15 cellular contexts compared by ENCODE assay signal in genomic region chr3:46850468-46850780, GRCh38. TPM values are rescaled to one million over a fixed set of nuclear protein-coding genes. Genes with fewer than 3 reads are reported as not detected.
DNase-seq lines count a peak whose midpoint lies in the region; ATAC-seq and TF ChIP-seq lines count a peak whose summit lies in the region.
"Had no signal": no experiment of that assay in that cellular context is flagged by ENCODE, and none has a peak within 500 bp of the region (broad histone marks: within the 10 kb centered on the region; RNA-seq: fewer than 3 reads in every experiment).

No MANE protein-coding gene starts in this region.

- TF ChIP-seq CTCF in osteoblast (IDR thresholded peaks at IDR 0.05; ENCODE audit: extremely low read depth, low read depth, low read length) (no peak), transverse colon (IDR thresholded peaks at IDR 0.05) (no peak)

- H3K4me1 ChIP-seq in osteoblast (ENCODE audit: insufficient read depth, low read length): peaks cover 10% of the 10 kb centered on the region
- peaks cover 7 to 13% (median 9%) of the 10 kb centered on the region in 4 donors for H3K4me1 ChIP-seq in transverse colon
- H3K4me1 ChIP-seq: BE2C, HAP-1 had no signal

- no peaks in the 10 kb centered on the region for H3K27me3 Mint-ChIP-seq in activated naive CD8-positive, alpha-beta T cell treated with anti-CD3 and anti-CD28 coated beads, Interleukin-2, amount 50 U/mL, for 24 hours
- H3K27me3 Mint-ChIP-seq in activated naive CD8-positive, alpha-beta T cell treated with anti-CD3 and anti-CD28 coated beads for 36 hours: no peaks in the 10 kb centered on the region

- H3K79me2 ChIP-seq in osteoblast (ENCODE audit: insufficient read depth, low read length): no peaks in the 10 kb centered on the region

- TF ChIP-seq EP300 in transverse colon (IDR thresholded peaks at IDR 0.05; ENCODE audit: low read depth): no peak

- H3K4me3 Mint-ChIP-seq in activated naive CD8-positive, alpha-beta T cell treated with anti-CD3 and anti-CD28 coated beads, Interleukin-2, amount 50 U/mL, for 24 hours: no peak overlapping the region
- H3K4me3 Mint-ChIP-seq in activated naive CD8-positive, alpha-beta T cell treated with anti-CD3 and anti-CD28 coated beads for 36 hours: no peak overlapping the region
- H3K4me3 Mint-ChIP-seq: CD4-positive, alpha-beta memory T cell had no signal

- no peaks in the 10 kb centered on the region for H3K36me3 ChIP-seq in osteoblast (ENCODE audit: insufficient read depth, low read length)
- H3K36me3 ChIP-seq in transverse colon: no peaks in the 10 kb centered on the region
- H3K36me3 ChIP-seq: BE2C, HAP-1 had no signal

- H3K4me3 ChIP-seq in osteoblast (ENCODE audit: insufficient read depth, low read length) (no peak overlapping the region), transverse colon (no peak overlapping the region)
- H3K4me3 ChIP-seq: HAP-1 had no signal

- intact Hi-C loops in left ventricle myocardium superior (cut with micrococcal nuclease): no loop called here
- intact Hi-C loops in transverse colon (cut with DNase I; ENCODE audit: low total_unique reads): no loop called here

- H3K27me3 ChIP-seq in osteoblast (ENCODE audit: insufficient read depth, low read length) (peaks cover under 1% of the 10 kb centered on the region), transverse colon (no peaks in the 10 kb centered on the region)
- H3K27me3 ChIP-seq: BE2C had no signal

- H3K9me3 Mint-ChIP-seq in activated naive CD8-positive, alpha-beta T cell treated with anti-CD3 and anti-CD28 coated beads, Interleukin-2, amount 50 U/mL, for 24 hours: no peaks in the 10 kb centered on the region
- H3K9me3 Mint-ChIP-seq in activated naive CD8-positive, alpha-beta T cell treated with anti-CD3 and anti-CD28 coated beads for 36 hours: no peaks in the 10 kb centered on the region
- H3K9me3 Mint-ChIP-seq: CD4-positive, alpha-beta memory T cell had no signal

- no peaks in the 10 kb centered on the region for H4K20me1 ChIP-seq in osteoblast (ENCODE audit: insufficient read depth, low read length)

- H3K4me1 Mint-ChIP-seq in activated naive CD8-positive, alpha-beta T cell treated with anti-CD3 and anti-CD28 coated beads, Interleukin-2, amount 50 U/mL, for 24 hours: peaks cover 2% of the 10 kb centered on the region
- H3K4me1 Mint-ChIP-seq in activated naive CD8-positive, alpha-beta T cell treated with anti-CD3 and anti-CD28 coated beads for 36 hours: no peaks in the 10 kb centered on the region

- no peak overlapping the region for H2AFZ ChIP-seq in osteoblast (ENCODE audit: low read length)

- H3K4me2 ChIP-seq in osteoblast (ENCODE audit: insufficient read depth, low read length): no peak overlapping the region

- in situ Hi-C loops in ACHN (cut with HindIII; ENCODE audit: low pct_ligation_motif_present, low pct_unique_long_range_greater_than_20kb, low sequenced_read_pairs): no loop called here
- in situ Hi-C loops in transverse colon (cut with MboI; ENCODE audit: low pct_ligation_motif_present in 1 of 4, low pct_unique_long_range_greater_than_20kb in 1 of 4, low sequenced_read_pairs in 3 of 4): loop anchor here in 3 of 4 donors (25.0 kb wide), 3 partner anchors 138 to 512 kb away; partner anchors contain the start of genes PRSS50 (in 1 of the 3) and TMIE (in 1 of the 3)

- no peak overlapping the region for H3K27ac ChIP-seq in osteoblast (ENCODE audit: low read depth, low read length)
- no peak overlapping the region for H3K27ac ChIP-seq in transverse colon
- H3K27ac ChIP-seq: C4-2B had no signal

- no peak for TF ChIP-seq POLR2A in transverse colon (IDR thresholded peaks at IDR 0.05)

- no peaks in the 10 kb centered on the region for H3K36me3 Mint-ChIP-seq in activated naive CD8-positive, alpha-beta T cell treated with anti-CD3 and anti-CD28 coated beads, Interleukin-2, amount 50 U/mL, for 24 hours (ENCODE audit: low read depth)
- no peaks in the 10 kb centered on the region for H3K36me3 Mint-ChIP-seq in activated naive CD8-positive, alpha-beta T cell treated with anti-CD3 and anti-CD28 coated beads for 36 hours
- H3K36me3 Mint-ChIP-seq: CD4-positive, alpha-beta memory T cell had no signal

- H3K9me3 ChIP-seq in osteoblast (ENCODE audit: low read depth, low read length) (no peaks in the 10 kb centered on the region), transverse colon (no peaks in the 10 kb centered on the region)
- H3K9me3 ChIP-seq: BE2C, HAP-1 had no signal

- DNase-seq in activated naive CD8-positive, alpha-beta T cell treated with anti-CD3 and anti-CD28 coated beads, Interleukin-2, amount 50 U/mL, for 24 hours: peak; percentile 0
- DNase-seq in activated naive CD8-positive, alpha-beta T cell treated with anti-CD3 and anti-CD28 coated beads for 36 hours: no peak
- DNase-seq in left ventricle myocardium superior (peak; percentile 35), left lobe of liver (ENCODE audit: low spot score) (peak; percentile 23), osteoblast (ENCODE audit: insufficient read length, low spot score, missing footprints) (peak; percentile 52), ACHN (no peak), transverse colon (no peak)
- DNase-seq: BE2C; CD4-positive, alpha-beta memory T cell; DMS79 had no signal

- ATAC-seq in activated naive CD8-positive, alpha-beta T cell treated with anti-CD3 and anti-CD28 coated beads, Interleukin-2, amount 50 U/mL, for 24 hours: no peak
- no peak for ATAC-seq in left ventricle myocardium superior
- ATAC-seq in left lobe of liver: no peak
- ATAC-seq in GM21381 (IDR thresholded peaks at IDR 0.05; ENCODE audit: unreplicated experiment): no peak

- no peak overlapping the region for H3K27ac Mint-ChIP-seq in activated naive CD8-positive, alpha-beta T cell treated with anti-CD3 and anti-CD28 coated beads, Interleukin-2, amount 50 U/mL, for 24 hours
- H3K27ac Mint-ChIP-seq in activated naive CD8-positive, alpha-beta T cell treated with anti-CD3 and anti-CD28 coated beads for 36 hours: no peak overlapping the region

- WGBS in transverse colon (ENCODE audit: low coverage in 1 of 2), 2 donors: 82% methylated on average over 1 of the region's 1 CpG; no CpG with 5 or more reads in 1 of the 2 donors

RNA-seq across cellular contexts. Expression of gene MYL3, which starts 12.8 kb away (rescaled TPM):
- not detected for total RNA-seq in activated naive CD8-positive, alpha-beta T cell treated with anti-CD3 and anti-CD28 coated beads for 36 hours
- total RNA-seq in left ventricle myocardium superior (9,164 TPM), left lobe of liver (1.4 TPM), osteoblast (not detected in 2 replicates), transverse colon (10 to 100 TPM in 1 of 4 donors, 1 to 10 TPM in 1, under 1 TPM in 1, not detected in 1; 0.82 to 16.1 (median 1.4) TPM)
- total RNA-seq: CD4-positive, alpha-beta memory T cell; H1; HT-29 had no signal

RNA-seq across cellular contexts. Expression of gene PTH1R, which starts 27.1 kb away (rescaled TPM):
- total RNA-seq in activated naive CD8-positive, alpha-beta T cell treated with anti-CD3 and anti-CD28 coated beads for 36 hours: not detected
- total RNA-seq in left ventricle myocardium superior: 13.0 TPM
- 24.6 TPM for total RNA-seq in left lobe of liver
- 0.29 and 0.36 TPM in 2 replicates for total RNA-seq in osteoblast
- 1 to 10 TPM in 2 of 4 donors, under 1 TPM in 1, not detected in 1; 0.60 to 2.5 (median 1.4) TPM for total RNA-seq in transverse colon
- total RNA-seq: CD4-positive, alpha-beta memory T cell; HT-29 had no signal

Comparison
In these comparisons a context has a peak if more than half of its experiments do, and no peak if none do; other contexts are left out.
1. DNase-seq: peak in activated naive CD8-positive, alpha-beta T cell treated with anti-CD3 and anti-CD28 coated beads, Interleukin-2, amount 50 U/mL, for 24 hours (single experiment), left ventricle myocardium superior (single experiment), left lobe of liver (single experiment) and osteoblast (single experiment); none in activated naive CD8-positive, alpha-beta T cell treated with anti-CD3 and anti-CD28 coated beads for 36 hours (single experiment), ACHN (single experiment) and transverse colon (single experiment).
2. RNA of gene MYL3, which starts 12.8 kb away (total RNA-seq): 9,164 TPM in left ventricle myocardium superior (single experiment); 0.82 to 16.1 TPM in transverse colon, 1.4 TPM in left lobe of liver (single experiment), not detected in activated naive CD8-positive, alpha-beta T cell treated with anti-CD3 and anti-CD28 coated beads for 36 hours and not detected in osteoblast; every median in the first group is over 100 times any median in the second.